29 cellular contexts compared by ENCODE assay signal in genomic region chr17:54935487-54935886, GRCh38. TPM values are rescaled to one million over a fixed set of nuclear protein-coding genes. Genes with fewer than 3 reads are reported as not detected.
"Had no signal": no experiment of that assay in that cellular context is flagged by ENCODE, and none has a peak within 500 bp of the region (broad histone marks: within the 10 kb centered on the region; RNA-seq: fewer than 3 reads in every experiment).

No MANE protein-coding gene starts in this region.

- H3K4me3 Mint-ChIP-seq: mesothelial cell of epicardium; naive thymus-derived CD4-positive, alpha-beta T cell; natural killer cell treated with Interleukin-12 subunit alpha and Interleukin-12 subunit beta and Interleukin-15 and Interleukin-18, amount 100 ng/mL, for 72 hours; stimulated activated effector memory CD8-positive, alpha-beta T cell treated with anti-CD3 and anti-CD28 coated beads, Interleukin-12 subunit alpha, Interleukin-12 subunit beta, amount 100 ng/mL, for 72 hours; stimulated activated naive CD8-positive, alpha-beta T cell treated with anti-CD3 and anti-CD28 coated beads, Interleukin-15, Interleukin-2, amounts not matched to agents 100 ng/mL and 50 ng/mL, for 24 hours had no signal

- H3K27me3 Mint-ChIP-seq: natural killer cell treated with Interleukin-12 subunit alpha and Interleukin-12 subunit beta and Interleukin-15 and Interleukin-18, amount 100 ng/mL, for 72 hours; stimulated activated naive CD8-positive, alpha-beta T cell treated with anti-CD3 and anti-CD28 coated beads, Interleukin-15, Interleukin-2, amounts not matched to agents 100 ng/mL and 50 ng/mL, for 24 hours had no signal

- H3K27ac Mint-ChIP-seq: mesothelial cell of epicardium; naive thymus-derived CD4-positive, alpha-beta T cell; natural killer cell treated with Interleukin-12 subunit alpha and Interleukin-12 subunit beta and Interleukin-15 and Interleukin-18, amount 100 ng/mL, for 72 hours; stimulated activated effector memory CD8-positive, alpha-beta T cell treated with anti-CD3 and anti-CD28 coated beads, Interleukin-12 subunit alpha, Interleukin-12 subunit beta, amount 100 ng/mL, for 72 hours; stimulated activated naive CD8-positive, alpha-beta T cell treated with anti-CD3 and anti-CD28 coated beads, Interleukin-15, Interleukin-2, amounts not matched to agents 100 ng/mL and 50 ng/mL, for 24 hours had no signal

- H3K9me3 Mint-ChIP-seq: mesothelial cell of epicardium; naive thymus-derived CD4-positive, alpha-beta T cell; natural killer cell treated with Interleukin-12 subunit alpha and Interleukin-12 subunit beta and Interleukin-15 and Interleukin-18, amount 100 ng/mL, for 72 hours; stimulated activated effector memory CD8-positive, alpha-beta T cell treated with anti-CD3 and anti-CD28 coated beads, Interleukin-12 subunit alpha, Interleukin-12 subunit beta, amount 100 ng/mL, for 72 hours; stimulated activated naive CD8-positive, alpha-beta T cell treated with anti-CD3 and anti-CD28 coated beads, Interleukin-15, Interleukin-2, amounts not matched to agents 100 ng/mL and 50 ng/mL, for 24 hours had no signal

- H3K4me1 ChIP-seq: heart right ventricle, left lung, lower lobe of right lung, prostate gland, spleen, suprapubic skin, tibial artery, upper lobe of left lung, vagina had no signal

- H3K27me3 ChIP-seq: heart right ventricle, left lung, ovary, spleen, suprapubic skin, tibial artery, upper lobe of left lung, vagina had no signal

- FAIRE-seq: keratinocyte had no signal

- H3K4me3 ChIP-seq: heart right ventricle, left lung, lower lobe of right lung, ovary, prostate gland, skin epidermis, spleen, suprapubic skin, thoracic aorta, tibial artery, upper lobe of left lung, vagina had no signal

- H3K9me3 ChIP-seq: heart right ventricle, left lung, lower lobe of right lung, ovary, prostate gland, spleen, suprapubic skin, thoracic aorta, tibial artery, upper lobe of left lung, vagina had no signal

- H3K36me3 ChIP-seq: ovary, prostate gland had no signal

- ATAC-seq: heart right ventricle; left cardiac atrium; left lung; lower lobe of right lung; naive thymus-derived CD4-positive, alpha-beta T cell; natural killer cell treated with Interleukin-12 subunit alpha and Interleukin-12 subunit beta and Interleukin-15 and Interleukin-18, amount 100 ng/mL, for 72 hours; right cardiac atrium; sciatic nerve; stimulated activated effector memory CD8-positive, alpha-beta T cell treated with anti-CD3 and anti-CD28 coated beads, Interleukin-12 subunit alpha, Interleukin-12 subunit beta, amount 100 ng/mL, for 72 hours had no signal

- DNase-seq: heart right ventricle; hippocampal formation; kidney glomerular epithelial cell; left cardiac atrium; left lung; lower lobe of right lung; mammary epithelial cell; mesenchymal stem cell; naive thymus-derived CD4-positive, alpha-beta T cell; ovary; posterior cingulate gyrus; retina; right cardiac atrium; spleen; stimulated activated CD4-positive, alpha-beta T cell treated with anti-CD3 and anti-CD28 coated beads, Interleukin-4, amount 100 ng/mL, for 24 hours; stimulated activated naive CD4-positive, alpha-beta T cell; tibial artery; upper lobe of left lung had no signal

- H3K36me3 Mint-ChIP-seq: naive thymus-derived CD4-positive, alpha-beta T cell; natural killer cell treated with Interleukin-12 subunit alpha and Interleukin-12 subunit beta and Interleukin-15 and Interleukin-18, amount 100 ng/mL, for 72 hours; stimulated activated effector memory CD8-positive, alpha-beta T cell treated with anti-CD3 and anti-CD28 coated beads, Interleukin-12 subunit alpha, Interleukin-12 subunit beta, amount 100 ng/mL, for 72 hours had no signal

- H3K27ac ChIP-seq: heart right ventricle, left lung, lower lobe of right lung, ovary, prostate gland, skin epidermis, spleen, suprapubic skin, thoracic aorta, tibial artery, upper lobe of left lung, vagina had no signal

- H3K4me1 Mint-ChIP-seq: mesothelial cell of epicardium; naive thymus-derived CD4-positive, alpha-beta T cell; stimulated activated effector memory CD8-positive, alpha-beta T cell treated with anti-CD3 and anti-CD28 coated beads, Interleukin-12 subunit alpha, Interleukin-12 subunit beta, amount 100 ng/mL, for 72 hours had no signal

RNA-seq across cellular contexts. Expression of gene TOM1L1, which starts 34.8 kb away (rescaled TPM):
- total RNA-seq: natural killer cell treated with Interleukin-12 subunit alpha and Interleukin-12 subunit beta and Interleukin-15 and Interleukin-18, amount 100 ng/mL, for 72 hours had no signal
- polyA plus RNA-seq: naive thymus-derived CD4-positive, alpha-beta T cell had no signal
